ENCODE assay signal across 10 cellular contexts in genomic region chr4:99856166-99856565, GRCh38. TPM values are rescaled to one million over a fixed set of nuclear protein-coding genes. Genes with fewer than 3 reads are reported as not detected.
DNase-seq lines count a peak whose midpoint lies in the region; ATAC-seq, FAIRE-seq and TF ChIP-seq lines count a peak whose summit lies in the region.
"Had no signal": no experiment of that assay in that cellular context is flagged by ENCODE, and none has a peak within 500 bp of the region (broad histone marks: within the 10 kb centered on the region; RNA-seq: fewer than 3 reads in every experiment).

No MANE protein-coding gene starts in this region.

- no peak for ATAC-seq in HG03280 (IDR thresholded peaks at IDR 0.05; ENCODE audit: unreplicated experiment)

- no peak for FAIRE-seq in small intestine (lab: Jason Lieb, UNC)

- peak overlapping the region; percentile 88 for H3K27ac Mint-ChIP-seq in activated CD4-positive, alpha-beta T cell treated with anti-CD3 and anti-CD28 coated beads, Interleukin-2, amount 10 ng/mL, durations not matched to agents 24 days and 14 days

- H3K4me1 Mint-ChIP-seq in activated CD4-positive, alpha-beta T cell treated with anti-CD3 and anti-CD28 coated beads, Interleukin-2, amount 10 ng/mL, durations not matched to agents 24 days and 14 days, result peaks cover 65% of the 10 kb centered on the region
- H3K4me1 Mint-ChIP-seq: brain had no signal

- H3K36me3 Mint-ChIP-seq in activated CD4-positive, alpha-beta T cell treated with anti-CD3 and anti-CD28 coated beads, Interleukin-2, amount 10 ng/mL, durations not matched to agents 24 days and 14 days (ENCODE audit: low read depth), result peaks cover 52% of the 10 kb centered on the region
- H3K36me3 Mint-ChIP-seq: brain had no signal

- no peak overlapping the region for H3K4me3 ChIP-seq in epithelial cell of proximal tubule (ENCODE audit: low read depth, low read length)
- no peak overlapping the region for H3K4me3 ChIP-seq in small intestine (ENCODE audit: low read depth in 1 of 2, low read length in 2 of 2)

- no peaks in the 10 kb centered on the region for H3K36me3 ChIP-seq in small intestine (ENCODE audit: control insufficient read depth in 2 of 2, insufficient read depth in 2 of 2, low read length in 2 of 2)

- peak overlapping the region in 1 of 2 donors; percentile 37 for H3K27ac ChIP-seq in small intestine (ENCODE audit: low read depth in 1 of 2, low read length in 1 of 2)

- 50 to 63% (median 55%) methylated on average over 1 of the region's 1 CpG for WGBS in small intestine, 3 donors

- peaks cover 5% of the 10 kb centered on the region for H3K9me3 Mint-ChIP-seq in activated CD4-positive, alpha-beta T cell treated with anti-CD3 and anti-CD28 coated beads, Interleukin-2, amount 10 ng/mL, durations not matched to agents 24 days and 14 days

- peak; percentile 80 for DNase-seq in activated CD4-positive, alpha-beta T cell treated with anti-CD3 and anti-CD28 coated beads, Interleukin-2, amount 10 ng/mL, durations not matched to agents 24 days and 14 days
- DNase-seq in activated CD4-positive, alpha-beta T cell treated with anti-CD3 and anti-CD28 coated beads, Interleukin-2, amount 50 U/mL, for 4 hours, result no peak
- peak; percentile 23 for DNase-seq in RKO (ENCODE audit: low spot score)
- DNase-seq in epithelial cell of proximal tubule (ENCODE audit: low read depth), result peak; percentile 44
- DNase-seq in small intestine, result peak; percentile 8
- DNase-seq in DMS79 treated with DMSO at 0.1 percent for 48 hours (lab: John Stamatoyannopoulos, UW), result no peak
- no peak for DNase-seq in iPS-NIHi7 (ENCODE audit: extremely low spot score)
- DNase-seq: NCI-H69 had no signal

- TF ChIP-seq CTCF in epithelial cell of proximal tubule (conservative IDR thresholded peaks at IDR 0.05; ENCODE audit: low read depth, low read length), result no peak

- H3K4me1 ChIP-seq in small intestine (ENCODE audit: control insufficient read depth in 2 of 2, insufficient read depth in 1 of 2, low read depth in 1 of 2, low read length in 1 of 2), result no peaks in the 10 kb centered on the region

- H3K9me3 ChIP-seq in small intestine (ENCODE audit: control insufficient read depth, low read depth), result no peaks in the 10 kb centered on the region

- intact Hi-C loops in activated CD4-positive, alpha-beta T cell treated with anti-CD3 and anti-CD28 coated beads, Interleukin-2, amount 10 ng/mL, durations not matched to agents 24 days and 14 days (cut with micrococcal nuclease), result loop anchor here (1.0 to 10.0 kb wide), 4 partner anchors 9 to 1669 kb away; partner anchors contain the start of genes EIF4E and TRMT10A

- no peaks in the 10 kb centered on the region for H3K27me3 Mint-ChIP-seq in activated CD4-positive, alpha-beta T cell treated with anti-CD3 and anti-CD28 coated beads, Interleukin-2, amount 10 ng/mL, durations not matched to agents 24 days and 14 days

- peak overlapping the region; percentile 54 for H3K4me3 Mint-ChIP-seq in activated CD4-positive, alpha-beta T cell treated with anti-CD3 and anti-CD28 coated beads, Interleukin-2, amount 10 ng/mL, durations not matched to agents 24 days and 14 days
- H3K4me3 Mint-ChIP-seq: brain had no signal

- H3K27me3 ChIP-seq in small intestine (ENCODE audit: control insufficient read depth in 2 of 2, insufficient read depth in 2 of 2, low read length in 2 of 2), result no peaks in the 10 kb centered on the region

RNA-seq across cellular contexts. Expression of gene LAMTOR3, which starts 38.1 kb away (rescaled TPM):
- total RNA-seq in activated CD4-positive, alpha-beta T cell treated with anti-CD3 and anti-CD28 coated beads, Interleukin-2, amount 10 ng/mL, durations not matched to agents 24 days and 14 days, result 28.0 and 32.8 TPM in 2 replicates
- 22.2 and 37.0 TPM in 2 replicates for total RNA-seq in epithelial cell of proximal tubule
- polyA plus RNA-seq in small intestine, result 10 to 100 TPM; 48.9 to 96.6 (median 66.7) TPM

RNA-seq across cellular contexts. Expression of gene DAPP1, which starts 39.5 kb away (rescaled TPM):
- total RNA-seq in activated CD4-positive, alpha-beta T cell treated with anti-CD3 and anti-CD28 coated beads, Interleukin-2, amount 10 ng/mL, durations not matched to agents 24 days and 14 days, result 28.4 and 29.5 TPM in 2 replicates
- 6.7 and 18.3 TPM in 2 replicates for total RNA-seq in epithelial cell of proximal tubule
- 1 to 10 TPM in 2 of 3 donors, not detected in 1; 1.8 to 2.4 TPM for polyA plus RNA-seq in small intestine

Comparison
In these comparisons a context has a peak if more than half of its experiments do, and no peak if none do; other contexts are left out.
1. DNase-seq: peak in activated CD4-positive, alpha-beta T cell treated with anti-CD3 and anti-CD28 coated beads, Interleukin-2, amount 10 ng/mL, durations not matched to agents 24 days and 14 days (single experiment), RKO (single experiment), epithelial cell of proximal tubule (single experiment) and small intestine (single experiment); none in activated CD4-positive, alpha-beta T cell treated with anti-CD3 and anti-CD28 coated beads, Interleukin-2, amount 50 U/mL, for 4 hours (0 of 2), DMS79 treated with DMSO at 0.1 percent for 48 hours (single experiment) and iPS-NIHi7 (single experiment).